In genomic region chr11:76561245-76561644, GRCh38 we compare ENCODE assay signal across 20 cellular contexts.
"Had no signal": no experiment of that assay in that cellular context is flagged by ENCODE, and none has a peak within 500 bp of the region (broad histone marks: within the 10 kb centered on the region; RNA-seq: fewer than 3 reads in every experiment).

No MANE protein-coding gene starts in this region.

- H3K27me3 ChIP-seq: adrenal gland, gastrocnemius medialis, heart left ventricle, SJCRH30, tibial artery had no signal

- H3K9me3 Mint-ChIP-seq: activated naive CD4-positive, alpha-beta T cell treated with anti-CD3 and anti-CD28 coated beads, Interleukin-2, amount 50 U/mL, for 24 hours; WTC11 had no signal

- H3K4me3 Mint-ChIP-seq: activated naive CD4-positive, alpha-beta T cell treated with anti-CD3 and anti-CD28 coated beads, Interleukin-2, amount 50 U/mL, for 24 hours; immature natural killer cell; naive thymus-derived CD8-positive, alpha-beta T cell; WTC11 had no signal

- H3K27ac Mint-ChIP-seq: activated naive CD4-positive, alpha-beta T cell treated with anti-CD3 and anti-CD28 coated beads, Interleukin-2, amount 50 U/mL, for 24 hours; immature natural killer cell; WTC11 had no signal

- ATAC-seq: gastrocnemius medialis; naive thymus-derived CD8-positive, alpha-beta T cell; WTC11 had no signal

- H3K4me1 ChIP-seq: adrenal gland, gastrocnemius medialis, SJCRH30, tibial artery had no signal

- H3K36me3 Mint-ChIP-seq: activated naive CD4-positive, alpha-beta T cell treated with anti-CD3 and anti-CD28 coated beads, Interleukin-2, amount 50 U/mL, for 24 hours; immature natural killer cell; WTC11 had no signal

- H3K4me3 ChIP-seq: adrenal gland, coronary artery, gastrocnemius medialis, heart left ventricle, SJCRH30, tibial artery had no signal

- H3K4me1 Mint-ChIP-seq: activated naive CD4-positive, alpha-beta T cell treated with anti-CD3 and anti-CD28 coated beads, Interleukin-2, amount 50 U/mL, for 24 hours; immature natural killer cell; WTC11 had no signal

- H3K36me3 ChIP-seq: adrenal gland, gastrocnemius medialis, heart left ventricle, SJCRH30, tibial artery had no signal

- H3K27ac ChIP-seq: coronary artery, gastrocnemius medialis, SJCRH30, tibial artery had no signal

- DNase-seq: activated CD4-positive, alpha-beta T cell treated with anti-CD3 and anti-CD28 coated beads for 48 hours; activated CD8-positive, alpha-beta memory T cell treated with anti-CD3 and anti-CD28 coated beads for 24 hours; adrenal gland; central memory CD4-positive, alpha-beta T cell; effector memory CD4-positive, alpha-beta T cell; gastrocnemius medialis; heart left ventricle; immature natural killer cell; mammary epithelial cell; naive thymus-derived CD8-positive, alpha-beta T cell; posterior cingulate gyrus; SJCRH30; stimulated activated CD4-positive, alpha-beta T cell treated with anti-CD3 and anti-CD28 coated beads, Interleukin-15, amount 100 ng/mL, for 24 hours; stimulated activated CD4-positive, alpha-beta T cell treated with anti-CD3 and anti-CD28 coated beads, Interleukin-4, amount 100 ng/mL, for 1 hour; stimulated activated naive CD4-positive, alpha-beta T cell; SW 1271; tibial artery had no signal

- H3K9me3 ChIP-seq: adrenal gland, gastrocnemius medialis, heart left ventricle, SJCRH30, tibial artery had no signal
